Comparison of ENCODE assay signal across 8 cellular contexts in genomic region chr1:20484526-20485462, GRCh38. TPM values are rescaled to one million over a fixed set of nuclear protein-coding genes. Genes with fewer than 3 reads are reported as not detected.
DNase-seq lines count a peak whose midpoint lies in the region; ATAC-seq and TF ChIP-seq lines count a peak whose summit lies in the region.

No MANE protein-coding gene starts in this region.

- DNase-seq in ELR (ENCODE audit: low read depth), result peak; percentile 35
- DNase-seq in SJCRH30, result peak; percentile 24 to 36
- DNase-seq in fibroblast of mammary gland (ENCODE audit: low read depth), result no peak
- peak; percentile 94 for DNase-seq in osteoblast (ENCODE audit: insufficient read length, low spot score, missing footprints)
- no peak for DNase-seq in GM19238 (ENCODE audit: insufficient read length, low spot score)
- no peak for DNase-seq in HuH-7 (ENCODE audit: low spot score)

- H2AFZ ChIP-seq in osteoblast (ENCODE audit: low read length), result peak overlapping the region; percentile 59

- H3K27ac ChIP-seq in SJCRH30 (no peak overlapping the region), osteoblast (ENCODE audit: low read depth, low read length) (no peak overlapping the region)

- H3K36me3 ChIP-seq in SJCRH30 (no peaks in the 10 kb centered on the region), osteoblast (ENCODE audit: insufficient read depth, low read length) (no peaks in the 10 kb centered on the region)

- H3K4me3 ChIP-seq in SJCRH30 (peak overlapping the region; percentile 78), fibroblast of mammary gland (ENCODE audit: control insufficient read depth, low read depth, low read length) (peak overlapping the region; percentile 85), osteoblast (ENCODE audit: insufficient read depth, low read length) (peak overlapping the region; percentile 68)

- TF ChIP-seq CTCF in fibroblast of mammary gland (conservative IDR thresholded peaks at IDR 0.05; ENCODE audit: control insufficient read depth, insufficient read depth, low read depth, low read length) (no peak), osteoblast (IDR thresholded peaks at IDR 0.05; ENCODE audit: extremely low read depth, low read depth, low read length) (no peak)

- no peaks in the 10 kb centered on the region for H4K20me1 ChIP-seq in osteoblast (ENCODE audit: insufficient read depth, low read length)

- H3K79me2 ChIP-seq in osteoblast (ENCODE audit: insufficient read depth, low read length), result no peaks in the 10 kb centered on the region

- no peaks in the 10 kb centered on the region for H3K9me3 ChIP-seq in SJCRH30 (replicated peaks)
- no peaks in the 10 kb centered on the region for H3K9me3 ChIP-seq in osteoblast (ENCODE audit: low read depth, low read length)

- H3K4me2 ChIP-seq in osteoblast (ENCODE audit: insufficient read depth, low read length), result peak overlapping the region; percentile 71

- H3K4me1 ChIP-seq in SJCRH30, result peaks cover 10% of the 10 kb centered on the region; the same call in 1 of the 2 replicates
- no peaks in the 10 kb centered on the region for H3K4me1 ChIP-seq in osteoblast (ENCODE audit: insufficient read depth, low read length)

- ATAC-seq in GM21360 (IDR thresholded peaks at IDR 0.05; ENCODE audit: unreplicated experiment) (no peak), HG03354 (IDR thresholded peaks at IDR 0.05; ENCODE audit: poor library complexity, severe bottlenecking, unreplicated experiment) (no peak)

- peaks cover 15% of the 10 kb centered on the region for H3K27me3 ChIP-seq in SJCRH30
- H3K27me3 ChIP-seq in osteoblast (ENCODE audit: insufficient read depth, low read length), result peaks cover 45% of the 10 kb centered on the region

RNA-seq across cellular contexts. Expression of gene CAMK2N1, which starts 1.2 kb away (rescaled TPM):
- total RNA-seq in SJCRH30 (2014; rRNA removed; shearing (Covaris generic)), result 4.7 and 6.2 TPM in 2 replicates
- 0.36 and 1.5 TPM in 2 replicates for total RNA-seq in osteoblast

RNA-seq across cellular contexts. Expression of gene MUL1, which starts 23.2 kb away (rescaled TPM):
- total RNA-seq in SJCRH30 (2014; rRNA removed; shearing (Covaris generic)), result 26.7 and 28.8 TPM in 2 replicates
- total RNA-seq in osteoblast, result 31.8 and 37.3 TPM in 2 replicates

Comparison
In these comparisons a context has a peak if more than half of its experiments do, and no peak if none do; other contexts are left out.
1. DNase-seq: peak in ELR (single experiment), SJCRH30 (2 of 2) and osteoblast (single experiment); none in fibroblast of mammary gland (single experiment), GM19238 (single experiment) and HuH-7 (single experiment).
2. Peak in every context shown above with its lines, with median percentiles within 50 percentile points of each other: H3K4me3 ChIP-seq.